32 cellular contexts compared by ENCODE assay signal in the genomic region with DNA sequence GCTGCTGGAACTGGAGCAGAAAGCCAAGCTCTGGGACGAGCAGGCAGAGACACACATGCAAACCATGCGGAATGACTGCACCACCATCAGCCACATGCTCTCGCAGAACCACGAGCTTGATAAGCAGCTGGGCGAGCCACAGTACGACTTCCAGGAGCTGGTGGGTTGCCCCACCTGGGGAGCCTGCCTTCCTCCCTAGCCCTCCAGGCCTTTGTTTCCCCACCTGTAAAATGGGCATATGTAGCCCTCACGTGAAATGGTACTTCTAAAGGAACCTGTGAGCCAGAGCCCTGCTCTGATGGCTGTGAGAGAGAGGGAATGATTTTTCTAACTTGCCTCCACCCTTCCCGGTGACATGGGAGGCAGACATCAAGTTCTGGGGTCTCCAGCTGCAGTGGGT. TPM values are rescaled to one million over a fixed set of nuclear protein-coding genes. Genes with fewer than 3 reads are reported as not detected.
"Had no signal": no experiment of that assay in that cellular context is flagged by ENCODE, and none has a peak within 500 bp of the region (broad histone marks: within the 10 kb centered on the region; RNA-seq: fewer than 3 reads in every experiment).

No MANE protein-coding gene starts in this region.

- H3K27me3 ChIP-seq: pancreas, sigmoid colon, spleen, tibial nerve, uterus had no signal

- FAIRE-seq: islet of Langerhans, kidney, pancreas, small intestine had no signal

- H3K27ac Mint-ChIP-seq: naive thymus-derived CD4-positive, alpha-beta T cell; natural killer cell treated with Interleukin-12 subunit alpha and Interleukin-12 subunit beta and Interleukin-15 and Interleukin-18, amount 100 ng/mL, for 72 hours; stimulated activated memory B cell treated with anti-CD40 and anti-IgM and Interleukin-4, amounts not matched to agents 10 μg/mL and 1 μg/mL and 100 μg/mL, for 72 hours; type B pancreatic cell had no signal

- H3K27ac ChIP-seq: left ventricle myocardium inferior, pancreas, prostate gland, sigmoid colon, spleen, tibial nerve, uterus had no signal

- H3K4me3 ChIP-seq: left ventricle myocardium inferior, lung, mucosa of descending colon, pancreas, prostate gland, sigmoid colon, spleen, tibial nerve, uterus had no signal

- ATAC-seq: mucosa of descending colon; naive thymus-derived CD4-positive, alpha-beta T cell; natural killer cell treated with Interleukin-12 subunit alpha and Interleukin-12 subunit beta and Interleukin-15 and Interleukin-18, amount 100 ng/mL, for 72 hours; pancreas; right cardiac atrium; stimulated activated memory B cell treated with anti-CD40 and anti-IgM and Interleukin-4, amounts not matched to agents 10 μg/mL and 1 μg/mL and 100 μg/mL, for 72 hours; stimulated activated naive CD8-positive, alpha-beta T cell treated with anti-CD3 and anti-CD28 coated beads, Interleukin-15, amount 100 ng/mL, for 72 hours had no signal

- H3K36me3 Mint-ChIP-seq: natural killer cell treated with Interleukin-12 subunit alpha and Interleukin-12 subunit beta and Interleukin-15 and Interleukin-18, amount 100 ng/mL, for 72 hours; type B pancreatic cell had no signal

- H3K9me3 Mint-ChIP-seq: immature natural killer cell; naive thymus-derived CD4-positive, alpha-beta T cell; natural killer cell treated with Interleukin-12 subunit alpha and Interleukin-12 subunit beta and Interleukin-15 and Interleukin-18, amount 100 ng/mL, for 72 hours; stimulated activated memory B cell treated with anti-CD40 and anti-IgM and Interleukin-4, amounts not matched to agents 10 μg/mL and 1 μg/mL and 100 μg/mL, for 72 hours; stimulated activated naive CD8-positive, alpha-beta T cell treated with anti-CD3 and anti-CD28 coated beads, Interleukin-15, amount 100 ng/mL, for 72 hours; type B pancreatic cell had no signal

- DNase-seq: hypothalamus; immature natural killer cell; kidney; left ventricle myocardium inferior; midbrain; mucosa of descending colon; naive thymus-derived CD4-positive, alpha-beta T cell; nucleus accumbens; pancreas; retina; right cardiac atrium; sigmoid colon; small intestine; spleen; stimulated activated CD4-positive, alpha-beta T cell treated with anti-CD3 and anti-CD28 coated beads, Interleukin-4, amount 100 ng/mL, for 24 hours; stimulated activated naive CD4-positive, alpha-beta T cell treated with Interleukin-2 at 50 U/mL for 16 hours; stimulated activated naive CD8-positive, alpha-beta T cell treated with anti-CD3 and anti-CD28 coated beads, Interleukin-15, amount 100 ng/mL, for 72 hours; substantia nigra; uterus had no signal

- H3K27me3 Mint-ChIP-seq: naive thymus-derived CD4-positive, alpha-beta T cell; natural killer cell treated with Interleukin-12 subunit alpha and Interleukin-12 subunit beta and Interleukin-15 and Interleukin-18, amount 100 ng/mL, for 72 hours; stimulated activated memory B cell treated with anti-CD40 and anti-IgM and Interleukin-4, amounts not matched to agents 10 μg/mL and 1 μg/mL and 100 μg/mL, for 72 hours; stimulated activated naive CD8-positive, alpha-beta T cell treated with anti-CD3 and anti-CD28 coated beads, Interleukin-15, amount 100 ng/mL, for 72 hours had no signal

- H3K36me3 ChIP-seq: left ventricle myocardium inferior, pancreas, prostate gland, sigmoid colon, uterus had no signal

- H3K4me1 Mint-ChIP-seq: immature natural killer cell; stimulated activated memory B cell treated with anti-CD40 and anti-IgM and Interleukin-4, amounts not matched to agents 10 μg/mL and 1 μg/mL and 100 μg/mL, for 72 hours; stimulated activated naive CD8-positive, alpha-beta T cell treated with anti-CD3 and anti-CD28 coated beads, Interleukin-15, amount 100 ng/mL, for 72 hours had no signal

- H3K9me3 ChIP-seq: left ventricle myocardium inferior, mucosa of descending colon, pancreas, prostate gland, sigmoid colon, spleen, tibial nerve, uterus had no signal

- H3K4me3 Mint-ChIP-seq: immature natural killer cell; naive thymus-derived CD4-positive, alpha-beta T cell; natural killer cell treated with Interleukin-12 subunit alpha and Interleukin-12 subunit beta and Interleukin-15 and Interleukin-18, amount 100 ng/mL, for 72 hours; stimulated activated memory B cell treated with anti-CD40 and anti-IgM and Interleukin-4, amounts not matched to agents 10 μg/mL and 1 μg/mL and 100 μg/mL, for 72 hours; stimulated activated naive CD8-positive, alpha-beta T cell treated with anti-CD3 and anti-CD28 coated beads, Interleukin-15, amount 100 ng/mL, for 72 hours; type B pancreatic cell had no signal

- H3K4me1 ChIP-seq: pancreas, prostate gland, sigmoid colon, spleen, tibial nerve, uterus had no signal

RNA-seq across cellular contexts. Expression of gene GOLGA6B, which starts 44.6 kb away (rescaled TPM):
- total RNA-seq: kidney; left ventricle myocardium inferior; lung; mesenteric fat pad; mucosa of descending colon; myocyte; natural killer cell treated with Interleukin-12 subunit alpha and Interleukin-12 subunit beta and Interleukin-15 and Interleukin-18, amount 100 ng/mL, for 72 hours; osteoblast; pancreas; prostate gland; right cardiac atrium; sigmoid colon; spleen; temporal lobe; uterus had no signal
- polyA plus RNA-seq: immature natural killer cell; lung; naive thymus-derived CD4-positive, alpha-beta T cell; neural cell; pancreas; right cardiac atrium; sigmoid colon; small intestine; spleen; thymus had no signal
